Comparison of ENCODE assay signal across 1 cellular context in the genomic region with DNA sequence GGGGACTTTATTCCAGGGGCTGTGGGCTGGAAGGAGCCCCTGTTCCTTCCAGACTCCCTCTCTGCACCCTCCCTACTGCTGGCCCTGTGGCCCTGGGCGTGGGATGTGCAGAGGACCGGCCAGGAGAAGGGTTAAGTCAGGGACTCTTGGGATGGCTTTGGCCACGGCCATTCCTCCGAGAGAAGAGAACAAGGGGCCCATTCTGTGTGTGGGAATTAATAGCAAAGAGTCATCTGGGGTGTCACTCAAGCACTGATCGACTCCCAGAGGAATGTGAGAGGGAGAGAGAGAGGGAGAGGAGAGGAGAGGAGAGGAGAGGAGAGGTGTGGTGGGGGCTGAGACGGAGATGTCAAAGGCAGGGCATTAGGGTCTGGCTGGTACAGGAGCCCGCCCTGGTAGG.
A peak's percentile ranks its signal among the peaks of the same experiment; 100 is the strongest.
TF ChIP-seq lines count a peak whose summit lies in the region.

No MANE protein-coding gene starts in this region.

TF ChIP-seq in HepG2, 621 proteins besides CTCF, POLR2A, EP300 and RAD21:
- TF ChIP-seq, protein P1, sequence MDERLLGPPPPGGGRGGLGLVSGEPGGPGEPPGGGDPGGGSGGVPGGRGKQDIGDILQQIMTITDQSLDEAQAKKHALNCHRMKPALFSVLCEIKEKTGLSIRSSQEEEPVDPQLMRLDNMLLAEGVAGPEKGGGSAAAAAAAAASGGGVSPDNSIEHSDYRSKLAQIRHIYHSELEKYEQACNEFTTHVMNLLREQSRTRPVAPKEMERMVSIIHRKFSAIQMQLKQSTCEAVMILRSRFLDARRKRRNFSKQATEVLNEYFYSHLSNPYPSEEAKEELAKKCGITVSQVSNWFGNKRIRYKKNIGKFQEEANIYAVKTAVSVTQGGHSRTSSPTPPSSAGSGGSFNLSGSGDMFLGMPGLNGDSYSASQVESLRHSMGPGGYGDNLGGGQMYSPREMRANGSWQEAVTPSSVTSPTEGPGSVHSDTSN (CRISPR knock-in tag; IDR thresholded peaks at IDR 0.05): peak; percentile 58; the same call in 1 of the 2 replicates
- no peak for TF ChIP-seq ZIK1 (CRISPR knock-in tag; IDR thresholded peaks at IDR 0.05; ENCODE audit: borderline replicate concordance, low read depth)
